Comparison of ENCODE assay signal across 22 cellular contexts in genomic region chr11:32229566-32230240, GRCh38.
"Had no signal": no experiment of that assay in that cellular context is flagged by ENCODE, and none has a peak within 500 bp of the region (broad histone marks: within the 10 kb centered on the region; RNA-seq: fewer than 3 reads in every experiment).

No MANE protein-coding gene starts in this region.

- H3K36me3 ChIP-seq: adrenal gland, Peyer's patch had no signal

- ATAC-seq: activated CD8-positive, alpha-beta T cell treated with anti-CD3 and anti-CD28 coated beads, Interleukin-2, amount 10 ng/mL, durations not matched to agents 7 days and 5 days; K562; T-helper 17 cell; WTC11 had no signal

- H3K4me1 ChIP-seq: adrenal gland, Peyer's patch had no signal

- H3K4me3 ChIP-seq: adrenal gland, K562, Peyer's patch had no signal

- DNase-seq: activated CD4-positive, alpha-beta T cell treated with anti-CD3 and anti-CD28 coated beads for 48 hours; activated CD4-positive, alpha-beta T cell treated with anti-CD3 and anti-CD28 coated beads, Interleukin-2, amount 50 U/mL, for 4 hours; activated CD4-positive, CD25-positive, alpha-beta regulatory T cell treated with anti-CD3 and anti-CD28 coated beads, Interleukin-2, amount 50 U/mL, for 72 hours; activated CD8-positive, alpha-beta memory T cell treated with anti-CD3 and anti-CD28 coated beads, Interleukin-2, amount 50 U/mL, for 48 hours; activated CD8-positive, alpha-beta T cell treated with anti-CD3 and anti-CD28 coated beads, Interleukin-2, amount 10 ng/mL, durations not matched to agents 7 days and 5 days; activated naive CD4-positive, alpha-beta T cell treated with anti-CD3 and anti-CD28 coated beads, Interleukin-2, amount 50 U/mL, for 16 hours; activated naive CD8-positive, alpha-beta T cell treated with anti-CD3 and anti-CD28 coated beads, Interleukin-2, amount 10 ng/mL, durations not matched to agents 7 days and 5 days; activated T-cell treated with anti-CD3 and anti-CD28 coated beads, Interleukin-2, amount 50 U/mL, for 1 hour; adrenal gland; anterior cingulate cortex; cerebellar nuclear complex; NCI-H1092 treated with DMSO at 0.1 percent for 48 hours; NCI-H1417 treated with DMSO at 0.1 percent for 48 hours; NCI-H187; NCI-H510A treated with DMSO at 0.1 percent for 48 hours; NK-92 treated with Interleukin-12 subunit alpha and Interleukin-12 subunit beta, amount 100 ng/mL, for 24 hours; Peyer's patch; SHP77; T-helper 17 cell; T-helper 9 cell had no signal

- H3K9me3 ChIP-seq: adrenal gland, Peyer's patch had no signal

- H3K27me3 ChIP-seq: adrenal gland, Peyer's patch had no signal

- H3K27ac ChIP-seq: adrenal gland, Peyer's patch had no signal
